Comparison of ENCODE assay signal across 19 cellular contexts in the genomic region with DNA sequence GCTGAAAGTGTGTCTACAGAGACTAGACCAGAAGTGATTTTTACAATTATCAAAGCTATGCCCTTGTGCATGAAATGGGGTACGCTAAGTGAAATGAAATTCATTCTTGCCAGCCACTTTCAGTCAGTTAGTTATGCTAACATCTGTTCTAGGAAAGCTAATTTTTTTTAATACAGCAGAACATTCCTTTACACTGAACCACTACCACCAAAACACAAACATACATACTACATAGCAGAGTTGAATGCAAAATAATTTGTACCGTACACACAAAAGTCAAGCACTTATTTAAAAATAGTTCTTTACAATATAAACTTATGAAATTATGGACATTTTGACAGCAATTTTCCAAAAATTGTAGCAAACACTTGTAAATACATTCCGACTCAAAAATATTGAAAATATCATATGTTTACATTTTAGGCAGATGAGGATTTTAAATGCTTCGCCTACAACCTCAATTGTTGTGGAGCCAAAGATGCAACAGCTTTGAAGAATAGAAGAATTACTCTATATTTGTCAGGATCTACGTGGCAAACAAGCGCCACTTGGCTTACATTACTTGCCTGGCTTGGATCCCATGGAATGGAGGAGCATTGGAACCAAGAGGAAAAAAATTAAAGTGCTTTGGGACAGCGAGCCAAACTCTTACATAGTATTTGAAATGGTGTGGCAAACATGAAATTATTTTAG. TPM values are rescaled to one million over a fixed set of nuclear protein-coding genes. Genes with fewer than 3 reads are reported as not detected.
DNase-seq lines count a peak whose midpoint lies in the region; ATAC-seq, FAIRE-seq and TF ChIP-seq lines count a peak whose summit lies in the region.
"Had no signal": no experiment of that assay in that cellular context is flagged by ENCODE, and none has a peak within 500 bp of the region (broad histone marks: within the 10 kb centered on the region; RNA-seq: fewer than 3 reads in every experiment).

No MANE protein-coding gene starts in this region.

- H3K36me3 ChIP-seq in astrocyte (ENCODE audit: insufficient read depth, low read length) (no peaks in the 10 kb centered on the region), heart left ventricle (no peaks in the 10 kb centered on the region), skeletal muscle satellite cell (ENCODE audit: insufficient read depth, low read length) (no peaks in the 10 kb centered on the region), BE2C (no peaks in the 10 kb centered on the region)
- H3K36me3 ChIP-seq: Peyer's patch, transverse colon had no signal

- no peaks in the 10 kb centered on the region for H3K9me3 Mint-ChIP-seq in astrocyte (ENCODE audit: unreplicated experiment)
- H3K9me3 Mint-ChIP-seq: activated CD4-positive, alpha-beta memory T cell treated with anti-CD3 and anti-CD28 coated beads for 36 hours; stimulated activated naive B cell treated with anti-CD40 and anti-IgM and Interleukin-4, amounts not matched to agents 10 μg/mL and 1 μg/mL and 100 μg/mL, for 72 hours; T-helper 2 cell treated with Interferon-gamma antibody and Interleukin-4, amounts not matched to agents 5 μg/mL and 100 μg/mL, for 36 hours; WTC11 had no signal

- H3K27ac ChIP-seq in astrocyte (ENCODE audit: low read depth, low read length) (peak overlapping the region; percentile 52), heart left ventricle (peak overlapping the region in 7 of 12 donors; percentile 2 to 43 (median 27))
- H3K27ac ChIP-seq: Peyer's patch had no signal

- H3K27ac Mint-ChIP-seq in astrocyte (ENCODE audit: unreplicated experiment) = no peak overlapping the region
- H3K27ac Mint-ChIP-seq: activated CD4-positive, alpha-beta memory T cell treated with anti-CD3 and anti-CD28 coated beads for 36 hours; stimulated activated naive B cell treated with anti-CD40 and anti-IgM and Interleukin-4, amounts not matched to agents 10 μg/mL and 1 μg/mL and 100 μg/mL, for 72 hours; T-helper 2 cell treated with Interferon-gamma antibody and Interleukin-4, amounts not matched to agents 5 μg/mL and 100 μg/mL, for 36 hours; WTC11 had no signal

- H3K27me3 ChIP-seq in astrocyte (ENCODE audit: insufficient read depth, low read length) (no peaks in the 10 kb centered on the region), heart left ventricle (no peaks in the 10 kb centered on the region), skeletal muscle satellite cell (ENCODE audit: control insufficient read depth, insufficient read depth, low read length) (no peaks in the 10 kb centered on the region), BE2C (no peaks in the 10 kb centered on the region)
- H3K27me3 ChIP-seq: Peyer's patch, transverse colon had no signal

- H2AFZ ChIP-seq in astrocyte (ENCODE audit: low read depth, low read length) = no peak overlapping the region

- no peaks in the 10 kb centered on the region for H3K27me3 Mint-ChIP-seq in astrocyte (ENCODE audit: low read depth, unreplicated experiment)
- H3K27me3 Mint-ChIP-seq: activated CD4-positive, alpha-beta memory T cell treated with anti-CD3 and anti-CD28 coated beads for 36 hours; stimulated activated naive B cell treated with anti-CD40 and anti-IgM and Interleukin-4, amounts not matched to agents 10 μg/mL and 1 μg/mL and 100 μg/mL, for 72 hours had no signal

- WGBS in heart left ventricle, 4 donors = 47 to 61% (median 53%) methylated on average over 7 of the region's 7 CpGs

- TF ChIP-seq POLR2A in heart left ventricle (IDR thresholded peaks at IDR 0.05) = no peak

- intact Hi-C loops in heart left ventricle (cut with DNase I) = no loop called here

- H3K4me1 ChIP-seq in astrocyte (ENCODE audit: insufficient read depth, low read length) = peaks cover 62% of the 10 kb centered on the region
- peaks cover 3 to 89% (median 40%) of the 10 kb centered on the region in 12 donors for H3K4me1 ChIP-seq in heart left ventricle
- peaks cover 74% of the 10 kb centered on the region for H3K4me1 ChIP-seq in skeletal muscle satellite cell (ENCODE audit: control insufficient read depth, insufficient read depth, low read length)
- H3K4me1 ChIP-seq in BE2C = no peaks in the 10 kb centered on the region; the same call in 1 of the 2 replicates

- no peaks in the 10 kb centered on the region for H3K9me3 ChIP-seq in astrocyte (ENCODE audit: insufficient read depth, low read depth, low read length)
- no peaks in the 10 kb centered on the region for H3K9me3 ChIP-seq in heart left ventricle
- no peaks in the 10 kb centered on the region for H3K9me3 ChIP-seq in skeletal muscle satellite cell (replicated peaks; ENCODE audit: low read length)
- H3K9me3 ChIP-seq in BE2C = no peaks in the 10 kb centered on the region
- H3K9me3 ChIP-seq: Peyer's patch, transverse colon had no signal

- H3K4me3 ChIP-seq in astrocyte (ENCODE audit: insufficient read depth, low read depth, low read length) = no peak overlapping the region
- H3K4me3 ChIP-seq in heart left ventricle = no peak overlapping the region
- H3K4me3 ChIP-seq in skeletal muscle satellite cell (ENCODE audit: low read length) = no peak overlapping the region
- H3K4me3 ChIP-seq in BE2C (ENCODE audit: low read depth, low read length) = no peak overlapping the region
- H3K4me3 ChIP-seq: lung, Peyer's patch, transverse colon had no signal

- no peak for FAIRE-seq in astrocyte (lab: Jason Lieb, UNC)

- TF ChIP-seq CTCF in astrocyte (IDR thresholded peaks at IDR 0.05; ENCODE audit: insufficient read depth, low read depth, low read length) (no peak), heart left ventricle (IDR thresholded peaks at IDR 0.05) (no peak), BE2C (IDR thresholded peaks at IDR 0.05; ENCODE audit: low read depth, low read length) (no peak)

- peaks cover 3% of the 10 kb centered on the region for H4K20me1 ChIP-seq in astrocyte (ENCODE audit: insufficient read depth, low read length)

- no peaks in the 10 kb centered on the region for H3K36me3 Mint-ChIP-seq in astrocyte (ENCODE audit: low read depth, unreplicated experiment)
- H3K36me3 Mint-ChIP-seq: activated CD4-positive, alpha-beta memory T cell treated with anti-CD3 and anti-CD28 coated beads for 36 hours; stimulated activated naive B cell treated with anti-CD40 and anti-IgM and Interleukin-4, amounts not matched to agents 10 μg/mL and 1 μg/mL and 100 μg/mL, for 72 hours; WTC11 had no signal

- H3K4me1 Mint-ChIP-seq in astrocyte (ENCODE audit: low read depth, unreplicated experiment) = peaks cover 66% of the 10 kb centered on the region
- H3K4me1 Mint-ChIP-seq: stimulated activated naive B cell treated with anti-CD40 and anti-IgM and Interleukin-4, amounts not matched to agents 10 μg/mL and 1 μg/mL and 100 μg/mL, for 72 hours had no signal

- peaks cover 94% of the 10 kb centered on the region for H3K79me2 ChIP-seq in astrocyte (ENCODE audit: insufficient read depth, low read length)

- no peak overlapping the region for H3K4me3 Mint-ChIP-seq in astrocyte (ENCODE audit: unreplicated experiment)
- H3K4me3 Mint-ChIP-seq: activated CD4-positive, alpha-beta memory T cell treated with anti-CD3 and anti-CD28 coated beads for 36 hours; stimulated activated naive B cell treated with anti-CD40 and anti-IgM and Interleukin-4, amounts not matched to agents 10 μg/mL and 1 μg/mL and 100 μg/mL, for 72 hours; T-helper 2 cell treated with Interferon-gamma antibody and Interleukin-4, amounts not matched to agents 5 μg/mL and 100 μg/mL, for 36 hours; WTC11 had no signal

- H3K9ac ChIP-seq in astrocyte (ENCODE audit: low read length) (no peak overlapping the region), skeletal muscle satellite cell (ENCODE audit: low read depth, low read length) (no peak overlapping the region)

- peak in 1 of 4 donors; percentile 32 for ATAC-seq in heart left ventricle
- ATAC-seq: stimulated activated naive B cell treated with anti-CD40 and anti-IgM and Interleukin-4, amounts not matched to agents 10 μg/mL and 1 μg/mL and 100 μg/mL, for 72 hours; WTC11 had no signal

- peak overlapping the region; percentile 59 for H3K4me2 ChIP-seq in astrocyte (ENCODE audit: low read length)
- peak overlapping the region; percentile 36 for H3K4me2 ChIP-seq in skeletal muscle satellite cell (ENCODE audit: low read length)

- DNase-seq in HCEC 1CT (peak; percentile 71), astrocyte (ENCODE audit: low read depth) (no peak), heart left ventricle (peak in 1 of 5 donors; percentile 45), T1000 (lab: John Stamatoyannopoulos, UW) (no peak), BE2C (no peak)
- DNase-seq in activated CD4-positive, alpha-beta T cell treated with anti-CD3 and anti-CD28 coated beads, Interleukin-2, amount 50 U/mL, for 48 hours = no peak
- DNase-seq: activated CD4-positive, alpha-beta memory T cell treated with anti-CD3 and anti-CD28 coated beads for 36 hours; AML-193; islet precursor cell; Kasumi-1; NCI-H1105; nucleus accumbens; Peyer's patch; stimulated activated naive B cell treated with anti-CD40 and anti-IgM and Interleukin-4, amounts not matched to agents 10 μg/mL and 1 μg/mL and 100 μg/mL, for 72 hours; transverse colon had no signal

RNA-seq across cellular contexts. Expression of a gene that starts 30.6 kb away (rescaled TPM):
- 171 and 187 TPM in 2 replicates for total RNA-seq in astrocyte
- total RNA-seq in heart left ventricle = 100 to 1,000 TPM in 6 of 9 donors, 10 to 100 TPM in 3; 78.2 to 115 (median 107) TPM
- 10 to 100 TPM; 36.5 to 38.4 TPM for polyA plus RNA-seq in heart left ventricle
- 66.4 and 80.2 TPM in 2 replicates for total RNA-seq in skeletal muscle satellite cell (2012; rRNA removed)
- polyA plus RNA-seq in BE2C (2012; ENCODE audit: insufficient read depth, insufficient read length, low read depth) = 23.2 TPM
- total RNA-seq: activated CD4-positive, alpha-beta memory T cell treated with anti-CD3 and anti-CD28 coated beads for 36 hours had no signal
